ENCODE assay signal across 11 cellular contexts in genomic region chr5:139149477-139150199, GRCh38. TPM values are rescaled to one million over a fixed set of nuclear protein-coding genes. Genes with fewer than 3 reads are reported as not detected.
A peak's percentile ranks its signal among the peaks of the same experiment; 100 is the strongest.
DNase-seq lines count a peak whose midpoint lies in the region; ATAC-seq and TF ChIP-seq lines count a peak whose summit lies in the region.
"Had no signal": no experiment of that assay in that cellular context is flagged by ENCODE, and none has a peak within 500 bp of the region (broad histone marks: within the 10 kb centered on the region; RNA-seq: fewer than 3 reads in every experiment).

No MANE protein-coding gene starts in this region.

- no peak overlapping the region for H3K27ac ChIP-seq in smooth muscle cell (ENCODE audit: low read depth)

- H3K4me3 ChIP-seq in smooth muscle cell: no peak overlapping the region

- H3K9me3 ChIP-seq in smooth muscle cell (replicated peaks; ENCODE audit: low read depth): no peaks in the 10 kb centered on the region

- peaks cover 11% of the 10 kb centered on the region for H3K4me1 ChIP-seq in smooth muscle cell (ENCODE audit: low read depth)

- H3K27ac Mint-ChIP-seq in activated T-helper 17 cell treated with anti-CD3 and anti-CD28 coated beads, Interleukin-2, amount 50 U/mL, for 72 hours: peak overlapping the region; percentile 18
- no peak overlapping the region for H3K27ac Mint-ChIP-seq in activated CD4-positive, alpha-beta T cell treated with anti-CD3 and anti-CD28 coated beads, Interleukin-2, amount 10 ng/mL, durations not matched to agents 24 days and 14 days
- H3K27ac Mint-ChIP-seq: T-helper 2 cell treated with Interferon-gamma antibody and Interleukin-4, amounts not matched to agents 5 μg/mL and 100 μg/mL, for 36 hours had no signal

- H3K27me3 Mint-ChIP-seq in activated T-helper 17 cell treated with anti-CD3 and anti-CD28 coated beads, Interleukin-2, amount 50 U/mL, for 72 hours: no peaks in the 10 kb centered on the region
- no peaks in the 10 kb centered on the region for H3K27me3 Mint-ChIP-seq in activated CD4-positive, alpha-beta T cell treated with anti-CD3 and anti-CD28 coated beads, Interleukin-2, amount 10 ng/mL, durations not matched to agents 24 days and 14 days

- peaks cover 12% of the 10 kb centered on the region for H3K79me2 ChIP-seq in smooth muscle cell (ENCODE audit: low read depth)

- WGBS in smooth muscle cell (ENCODE audit: low lambda C conversion rate): 52% methylated on average over 3 of the region's 3 CpGs

- no peaks in the 10 kb centered on the region for H3K27me3 ChIP-seq in smooth muscle cell (ENCODE audit: low read depth)

- H3K9me3 Mint-ChIP-seq in activated T-helper 17 cell treated with anti-CD3 and anti-CD28 coated beads, Interleukin-2, amount 50 U/mL, for 72 hours: no peaks in the 10 kb centered on the region
- H3K9me3 Mint-ChIP-seq in activated CD4-positive, alpha-beta T cell treated with anti-CD3 and anti-CD28 coated beads, Interleukin-2, amount 10 ng/mL, durations not matched to agents 24 days and 14 days: no peaks in the 10 kb centered on the region
- H3K9me3 Mint-ChIP-seq: T-helper 2 cell treated with Interferon-gamma antibody and Interleukin-4, amounts not matched to agents 5 μg/mL and 100 μg/mL, for 36 hours had no signal

- peak; percentile 12 for DNase-seq in M059J (ENCODE audit: low read depth)
- DNase-seq in left cardiac atrium: no peak
- no peak for DNase-seq in smooth muscle cell (lab: John Stamatoyannopoulos, UW; ENCODE audit: unreplicated experiment)
- no peak for DNase-seq in 8988T
- no peak for DNase-seq in NCI-H2107 (lab: John Stamatoyannopoulos, UW)
- DNase-seq in activated CD4-positive, alpha-beta T cell treated with anti-CD3 and anti-CD28 coated beads, Interleukin-2, amount 10 ng/mL, durations not matched to agents 24 days and 14 days: no peak
- no peak for DNase-seq in NCI-H446 treated with DMSO at 0.1 percent for 48 hours (lab: John Stamatoyannopoulos, UW)
- DNase-seq: activated T-cell treated with anti-CD3 and anti-CD28 coated beads for 4 hours, retina had no signal

- no peak for TF ChIP-seq CTCF in smooth muscle cell (IDR thresholded peaks at IDR 0.05; ENCODE audit: borderline replicate concordance, insufficient read depth, poor library complexity, severe bottlenecking)

- no peak overlapping the region for H3K4me3 Mint-ChIP-seq in activated T-helper 17 cell treated with anti-CD3 and anti-CD28 coated beads, Interleukin-2, amount 50 U/mL, for 72 hours
- no peak overlapping the region for H3K4me3 Mint-ChIP-seq in activated CD4-positive, alpha-beta T cell treated with anti-CD3 and anti-CD28 coated beads, Interleukin-2, amount 10 ng/mL, durations not matched to agents 24 days and 14 days
- H3K4me3 Mint-ChIP-seq: T-helper 2 cell treated with Interferon-gamma antibody and Interleukin-4, amounts not matched to agents 5 μg/mL and 100 μg/mL, for 36 hours had no signal

- no peaks in the 10 kb centered on the region for H3K36me3 Mint-ChIP-seq in activated T-helper 17 cell treated with anti-CD3 and anti-CD28 coated beads, Interleukin-2, amount 50 U/mL, for 72 hours (ENCODE audit: low read depth)
- H3K36me3 Mint-ChIP-seq in activated CD4-positive, alpha-beta T cell treated with anti-CD3 and anti-CD28 coated beads, Interleukin-2, amount 10 ng/mL, durations not matched to agents 24 days and 14 days (ENCODE audit: low read depth): no peaks in the 10 kb centered on the region

- H3K36me3 ChIP-seq in smooth muscle cell (ENCODE audit: low read depth): no peaks in the 10 kb centered on the region

- H3K9ac ChIP-seq in smooth muscle cell (ENCODE audit: low read depth): no peak overlapping the region

- H3F3A ChIP-seq in smooth muscle cell (ENCODE audit: low read depth): no peaks in the 10 kb centered on the region

- peaks cover 39% of the 10 kb centered on the region for H3K4me1 Mint-ChIP-seq in activated T-helper 17 cell treated with anti-CD3 and anti-CD28 coated beads, Interleukin-2, amount 50 U/mL, for 72 hours
- H3K4me1 Mint-ChIP-seq in activated CD4-positive, alpha-beta T cell treated with anti-CD3 and anti-CD28 coated beads, Interleukin-2, amount 10 ng/mL, durations not matched to agents 24 days and 14 days: peaks cover 12% of the 10 kb centered on the region

- no peak overlapping the region for H2AFZ ChIP-seq in smooth muscle cell (ENCODE audit: low read depth)

- intact Hi-C loops in left cardiac atrium (cut with DNase I): no loop called here
- intact Hi-C loops in activated CD4-positive, alpha-beta T cell treated with anti-CD3 and anti-CD28 coated beads, Interleukin-2, amount 10 ng/mL, durations not matched to agents 24 days and 14 days (cut with micrococcal nuclease): loop anchor here (5.0 kb wide), 1 partner anchor 98 kb away; no protein-coding TSS in a partner anchor

- H3K4me2 ChIP-seq in smooth muscle cell: peak overlapping the region; percentile 33

- ATAC-seq in activated T-helper 17 cell treated with anti-CD3 and anti-CD28 coated beads, Interleukin-2, amount 50 U/mL, for 72 hours (replicated peaks): peak; percentile 18
- peak; percentile 44 to 58 for ATAC-seq in left cardiac atrium

- H4K20me1 ChIP-seq in smooth muscle cell (ENCODE audit: low read depth): peaks cover 76% of the 10 kb centered on the region

RNA-seq across cellular contexts. Expression of gene SIL1, which starts 48.5 kb away (rescaled TPM):
- total RNA-seq in M059J (2014; rRNA removed; shearing (Covaris generic)): 50.8 and 61.5 TPM in 2 replicates
- 10 to 100 TPM; 24.4 to 27.0 TPM for total RNA-seq in activated T-helper 17 cell treated with anti-CD3 and anti-CD28 coated beads, Interleukin-2, amount 50 U/mL, for 72 hours
- 10 to 100 TPM; 41.4 to 42.5 TPM for total RNA-seq in left cardiac atrium
- total RNA-seq in smooth muscle cell: 45.5 and 52.6 TPM in 2 replicates
- 119 and 126 TPM in 2 replicates for polyA plus RNA-seq in smooth muscle cell
- total RNA-seq in activated CD4-positive, alpha-beta T cell treated with anti-CD3 and anti-CD28 coated beads, Interleukin-2, amount 10 ng/mL, durations not matched to agents 24 days and 14 days: 31.1 and 40.5 TPM in 2 replicates
